Comparison of ENCODE assay signal across 9 cellular contexts in the genomic region with DNA sequence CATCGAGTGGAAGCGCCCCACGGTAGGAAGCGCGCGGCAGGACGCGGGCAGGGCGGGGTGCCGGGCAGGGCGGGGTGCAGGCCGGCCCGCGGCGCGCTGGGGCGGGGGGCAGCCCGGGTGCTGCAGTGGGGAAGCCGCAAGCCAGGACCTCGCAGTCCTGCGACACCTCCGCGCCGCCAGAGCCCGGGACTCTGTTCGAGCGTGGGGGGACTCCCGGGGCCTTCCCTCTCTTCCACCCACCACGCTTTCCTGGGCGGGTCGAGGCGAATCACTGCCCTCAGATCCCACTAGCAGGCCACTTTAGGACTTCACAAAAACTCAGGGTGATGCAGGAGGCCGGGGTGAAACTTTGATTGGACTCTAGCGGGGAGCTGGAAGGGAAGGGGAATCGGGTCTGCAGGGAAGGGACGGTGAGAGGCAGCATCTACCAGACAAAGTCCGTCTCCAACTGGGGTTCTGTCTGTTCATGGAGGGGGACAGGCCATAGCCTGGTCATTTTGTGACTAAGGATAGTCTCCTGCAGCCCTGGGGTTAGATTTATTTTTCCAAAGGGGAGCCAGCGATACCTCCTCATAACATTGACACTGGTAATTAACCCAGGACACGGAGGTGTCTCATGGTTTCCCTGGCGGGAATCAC. TPM values are rescaled to one million over a fixed set of nuclear protein-coding genes. Genes with fewer than 3 reads are reported as not detected.
DNase-seq lines count a peak whose midpoint lies in the region; ATAC-seq, FAIRE-seq and TF ChIP-seq lines count a peak whose summit lies in the region.
"Had no signal": no experiment of that assay in that cellular context is flagged by ENCODE, and none has a peak within 500 bp of the region (broad histone marks: within the 10 kb centered on the region; RNA-seq: fewer than 3 reads in every experiment).

No MANE protein-coding gene starts in this region.

- 0 to 6% methylated on average over 15 to 40 of the region's 40 CpGs for WGBS in endodermal cell (ENCODE audit: insufficient coverage in 1 of 2, insufficient read length in 1 of 2), 2 experiments
- WGBS in tibial nerve, 2 donors = 3 to 5% methylated on average over 16 to 21 of the region's 40 CpGs

- no peak for TF ChIP-seq POLR2A in tibial nerve (IDR thresholded peaks at IDR 0.05)

- peak overlapping the region; percentile 79 for H3K27ac Mint-ChIP-seq in endodermal cell

- TF ChIP-seq EP300 in tibial nerve (IDR thresholded peaks at IDR 0.05) = no peak

- H3K4me3 ChIP-seq in endodermal cell (ENCODE audit: low read length) (peak overlapping the region; percentile 92), tibial nerve (peak overlapping the region; percentile 58 to 96 (median 86))

- peak overlapping the region; percentile 73 for H3K9ac ChIP-seq in endodermal cell (ENCODE audit: extremely low read depth, low read length, poor library complexity, severe bottlenecking)

- H3K27ac ChIP-seq in endodermal cell (ENCODE audit: low read depth, low read length) (no peak overlapping the region), tibial nerve (peak overlapping the region; percentile 71 to 99 (median 96))

- DNase-seq in AG20443 (ENCODE audit: low spot score) (peak; percentile 38), endodermal cell (peak; percentile 75), myocyte (ENCODE audit: low read depth) (peak; percentile 52), tibial nerve (ENCODE audit: low spot score in 2 of 2) (peak in 1 of 2 donors; percentile 21), RCC 7860 (ENCODE audit: low spot score) (no peak)
- DNase-seq in activated CD4-positive, alpha-beta T cell treated with anti-CD3 and anti-CD28 coated beads, Interleukin-2, amount 50 U/mL, for 1 hour = peak; percentile 33

- peaks cover 30% of the 10 kb centered on the region for H3K27me3 Mint-ChIP-seq in endodermal cell (ENCODE audit: insufficient read depth)

- H3K4me3 Mint-ChIP-seq in endodermal cell = peak overlapping the region; percentile 77

- H3K36me3 ChIP-seq in endodermal cell (ENCODE audit: control insufficient read depth, insufficient read depth, low read length) (peaks cover 22% of the 10 kb centered on the region), tibial nerve (peaks cover 0 to 10% (median 0%) of the 10 kb centered on the region in 3 donors)

- H3K9me3 Mint-ChIP-seq in endodermal cell = no peaks in the 10 kb centered on the region

- H3K4me1 ChIP-seq in endodermal cell (ENCODE audit: control insufficient read depth, insufficient read depth, low read length) (peaks cover 13% of the 10 kb centered on the region), tibial nerve (peaks cover 0 to 64% (median 37%) of the 10 kb centered on the region in 4 donors)

- no peak for TF ChIP-seq CTCF in endodermal cell (conservative IDR thresholded peaks at IDR 0.05)
- TF ChIP-seq CTCF in tibial nerve (IDR thresholded peaks at IDR 0.05) = no peak

- peaks cover 38% of the 10 kb centered on the region for H3K4me1 Mint-ChIP-seq in endodermal cell

- FAIRE-seq in RCC 7860 (lab: Jason Lieb, UNC) = no peak
- FAIRE-seq: islet of Langerhans had no signal

- ATAC-seq in GM19395 (IDR thresholded peaks at IDR 0.05; ENCODE audit: unreplicated experiment) (peak; percentile 44), HG03439 (IDR thresholded peaks at IDR 0.05; ENCODE audit: unreplicated experiment) (peak; percentile 30)

- H3K9me3 ChIP-seq in endodermal cell (ENCODE audit: control insufficient read depth, low read length) (no peaks in the 10 kb centered on the region), tibial nerve (no peaks in the 10 kb centered on the region)

- no peaks in the 10 kb centered on the region for H3K27me3 ChIP-seq in endodermal cell (ENCODE audit: control insufficient read depth, insufficient read depth, low read length, poor library complexity, severe bottlenecking)
- no peaks in the 10 kb centered on the region for H3K27me3 ChIP-seq in tibial nerve

- peaks cover 1% of the 10 kb centered on the region for H3K36me3 Mint-ChIP-seq in endodermal cell (ENCODE audit: low read depth)

RNA-seq across cellular contexts. Expression of a gene that starts 0.6 kb away (rescaled TPM):
- total RNA-seq in endodermal cell = 10 to 100 TPM; 49.2 to 49.7 TPM
- 71.5 TPM for polyA plus RNA-seq in endodermal cell (2013, experiment 1 of 2)
- 75.9 TPM for polyA plus RNA-seq in endodermal cell (2013, experiment 2 of 2)
- total RNA-seq in myocyte = 199 and 234 TPM in 2 replicates
- 267 TPM for polyA plus RNA-seq in myocyte (2012)
- total RNA-seq in tibial nerve = 100 to 1,000 TPM; 160 to 207 (median 177) TPM

RNA-seq across cellular contexts. Expression of a gene that starts 47.5 kb away (rescaled TPM):
- total RNA-seq in endodermal cell = under 1 TPM in 1 of 2 donors, not detected in 1; 0.44 TPM
- polyA plus RNA-seq in endodermal cell (2013, experiment 1 of 2) = 0.64 TPM
- polyA plus RNA-seq in endodermal cell (2013, experiment 2 of 2) = not detected
- 0.47 TPM in 1 of 2 replicates, not detected in the other for total RNA-seq in myocyte
- polyA plus RNA-seq in myocyte (2012) = 0.13 TPM
- total RNA-seq in tibial nerve = not detected
